8 cellular contexts compared by ENCODE assay signal in the genomic region with DNA sequence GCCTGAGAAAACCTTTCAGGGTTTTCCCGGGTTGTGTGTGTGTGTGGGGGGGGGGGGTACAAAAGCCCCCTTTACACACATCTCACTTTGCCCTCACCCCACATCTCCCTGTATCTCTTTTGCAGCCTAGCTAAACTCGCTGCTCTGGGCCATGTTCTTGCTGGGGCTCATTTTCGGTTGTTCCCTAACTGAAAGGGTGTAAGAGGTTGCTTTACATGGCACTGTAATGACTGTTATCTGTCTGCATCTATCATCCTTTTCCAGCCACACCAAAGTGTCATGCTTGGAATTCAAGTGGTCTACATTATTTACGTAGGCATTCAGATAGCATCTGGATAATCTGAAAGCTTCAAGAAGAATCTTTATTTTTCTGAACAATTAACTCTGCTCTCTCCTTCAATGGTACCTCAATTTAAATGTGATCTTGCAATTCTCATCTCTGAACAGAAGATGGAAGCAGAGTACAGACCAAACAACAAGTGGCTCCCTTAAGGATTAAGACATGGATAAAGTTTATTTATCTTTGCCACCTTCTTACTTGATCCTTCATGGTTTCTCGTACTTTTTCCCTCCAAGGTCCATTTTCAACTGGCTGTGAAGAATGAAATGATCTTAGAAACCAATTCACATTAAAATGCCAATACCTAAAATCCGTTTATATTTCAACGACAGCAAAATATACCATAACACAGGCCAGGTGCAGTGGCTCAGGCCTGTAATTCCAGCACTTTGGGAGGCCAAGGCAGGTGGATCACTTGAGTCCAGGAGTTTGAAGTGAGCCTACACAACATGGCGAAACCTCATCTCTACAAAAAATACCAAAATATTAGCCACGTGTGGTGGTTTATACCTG. TPM values are rescaled to one million over a fixed set of nuclear protein-coding genes. Genes with fewer than 3 reads are reported as not detected.
DNase-seq lines count a peak whose midpoint lies in the region; ATAC-seq and TF ChIP-seq lines count a peak whose summit lies in the region.

No MANE protein-coding gene starts in this region.

- no peak overlapping the region for H3K27ac Mint-ChIP-seq in GM23338
- H3K27ac Mint-ChIP-seq in T-cell, result no peak overlapping the region

- H3K27ac ChIP-seq in GM23338 (ENCODE audit: low read depth), result no peak overlapping the region
- no peak overlapping the region for H3K27ac ChIP-seq in aorta (ENCODE audit: low read depth in 1 of 2, low read length in 2 of 2)

- intact Hi-C loops in aorta (cut with DNase I), result loop anchor here (2.0 to 5.0 kb wide), 3 partner anchors 138 to 227 kb away; no protein-coding TSS in a partner anchor

- no peak overlapping the region for H3K4me3 Mint-ChIP-seq in GM23338
- H3K4me3 Mint-ChIP-seq in T-cell, result no peak overlapping the region

- H3K27me3 Mint-ChIP-seq in GM23338 (ENCODE audit: insufficient read depth, low read depth, poor library complexity) (peaks cover 3% of the 10 kb centered on the region), T-cell (peaks cover 4 to 11% of the 10 kb centered on the region in 2 donors)

- H3K4me3 ChIP-seq in GM23338 (no peak overlapping the region), aorta (ENCODE audit: low read length in 2 of 2) (no peak overlapping the region)

- H3K36me3 Mint-ChIP-seq in GM23338 (ENCODE audit: low read depth) (no peaks in the 10 kb centered on the region), T-cell (no peaks in the 10 kb centered on the region)

- H3K4me1 ChIP-seq in GM23338 (ENCODE audit: insufficient read depth) (no peaks in the 10 kb centered on the region), aorta (ENCODE audit: control insufficient read depth in 1 of 2, insufficient read depth in 2 of 2, low read length in 2 of 2) (no peaks in the 10 kb centered on the region)

- WGBS in aorta, 2 donors, result 45 to 50% methylated on average over 9 of the region's 9 CpGs

- no peaks in the 10 kb centered on the region for H3K79me2 ChIP-seq in GM23338 (replicated peaks; ENCODE audit: insufficient read depth)

- H3K9me3 Mint-ChIP-seq in GM23338, result peaks cover 3% of the 10 kb centered on the region; the same call in 2 of the 3 replicates
- H3K9me3 Mint-ChIP-seq in T-cell, result no peaks in the 10 kb centered on the region

- H4K20me1 ChIP-seq in GM23338 (replicated peaks; ENCODE audit: insufficient read depth), result no peaks in the 10 kb centered on the region

- H3K4me2 ChIP-seq in GM23338, result no peak overlapping the region

- no peaks in the 10 kb centered on the region for H3K27me3 ChIP-seq in GM23338 (ENCODE audit: insufficient read depth)
- no peaks in the 10 kb centered on the region for H3K27me3 ChIP-seq in aorta (ENCODE audit: control insufficient read depth in 1 of 2, insufficient read depth in 2 of 2, low read length in 1 of 2)

- CTCF ChIA-PET in T-cell (lab: Charles Lee), result interaction anchor here (0.6 to 1.8 kb wide), 2 partner anchors 12 to 229 kb away, joined by 3 to 6 read pairs; no protein-coding TSS in a partner anchor

- no peaks in the 10 kb centered on the region for H3K9me3 ChIP-seq in aorta (ENCODE audit: control insufficient read depth, low read length)

- ATAC-seq in GM23338, result peak; percentile 75
- peak; percentile 70 for ATAC-seq in aorta (ENCODE audit: low FRiP score)
- ATAC-seq in T-cell (replicated peaks in 1 of 4), result no peak

- H3F3A ChIP-seq in GM23338 (replicated peaks; ENCODE audit: low read depth), result no peaks in the 10 kb centered on the region

- peak; percentile 65 for DNase-seq in EH (ENCODE audit: low read depth)
- DNase-seq in GM23338 (ENCODE audit: low spot score), result peak; percentile 59
- peak; percentile 3 for DNase-seq in NCI-H446 treated with DMSO at 0.1 percent for 48 hours (lab: John Stamatoyannopoulos, UW)
- DNase-seq in central memory CD4-positive, alpha-beta T cell, result peak; percentile 16
- DNase-seq in left kidney (ENCODE audit: low read depth, low spot score), result peak; percentile 77
- DNase-seq in aorta, result no peak
- DNase-seq in T-cell, result no peak
- no peak for DNase-seq in activated gamma-delta T cell treated with Interleukin-2 at 50 U/mL for 16 hours

- H3K9me2 ChIP-seq in GM23338 (ENCODE audit: insufficient read depth), result no peaks in the 10 kb centered on the region

- H3K4me1 Mint-ChIP-seq in GM23338, result no peaks in the 10 kb centered on the region
- H3K4me1 Mint-ChIP-seq in T-cell, result no peaks in the 10 kb centered on the region

- no peak overlapping the region for H2AFZ ChIP-seq in GM23338

- POLR2A ChIA-PET in T-cell (lab: Charles Lee), result no interaction called here

- H3K36me3 ChIP-seq in GM23338 (ENCODE audit: insufficient read depth), result no peaks in the 10 kb centered on the region
- H3K36me3 ChIP-seq in aorta (ENCODE audit: control insufficient read depth in 1 of 2, insufficient read depth in 2 of 2, low read length in 1 of 2), result no peaks in the 10 kb centered on the region

- TF ChIP-seq CTCF in GM23338 (conservative IDR thresholded peaks at IDR 0.05; ENCODE audit: low read depth in 2 of 2), result peak; percentile 80 to 81

TF ChIP-seq in GM23338, 12 proteins besides CTCF, POLR2A, EP300 and RAD21 (continues in another document):
- no peak for TF ChIP-seq CREB1 (CRISPR knock-in tag; IDR thresholded peaks at IDR 0.05; ENCODE audit: low read depth)
- no peak for TF ChIP-seq STAT1 (IDR thresholded peaks at IDR 0.05; ENCODE audit: unreplicated experiment)
- TF ChIP-seq, protein P1, sequence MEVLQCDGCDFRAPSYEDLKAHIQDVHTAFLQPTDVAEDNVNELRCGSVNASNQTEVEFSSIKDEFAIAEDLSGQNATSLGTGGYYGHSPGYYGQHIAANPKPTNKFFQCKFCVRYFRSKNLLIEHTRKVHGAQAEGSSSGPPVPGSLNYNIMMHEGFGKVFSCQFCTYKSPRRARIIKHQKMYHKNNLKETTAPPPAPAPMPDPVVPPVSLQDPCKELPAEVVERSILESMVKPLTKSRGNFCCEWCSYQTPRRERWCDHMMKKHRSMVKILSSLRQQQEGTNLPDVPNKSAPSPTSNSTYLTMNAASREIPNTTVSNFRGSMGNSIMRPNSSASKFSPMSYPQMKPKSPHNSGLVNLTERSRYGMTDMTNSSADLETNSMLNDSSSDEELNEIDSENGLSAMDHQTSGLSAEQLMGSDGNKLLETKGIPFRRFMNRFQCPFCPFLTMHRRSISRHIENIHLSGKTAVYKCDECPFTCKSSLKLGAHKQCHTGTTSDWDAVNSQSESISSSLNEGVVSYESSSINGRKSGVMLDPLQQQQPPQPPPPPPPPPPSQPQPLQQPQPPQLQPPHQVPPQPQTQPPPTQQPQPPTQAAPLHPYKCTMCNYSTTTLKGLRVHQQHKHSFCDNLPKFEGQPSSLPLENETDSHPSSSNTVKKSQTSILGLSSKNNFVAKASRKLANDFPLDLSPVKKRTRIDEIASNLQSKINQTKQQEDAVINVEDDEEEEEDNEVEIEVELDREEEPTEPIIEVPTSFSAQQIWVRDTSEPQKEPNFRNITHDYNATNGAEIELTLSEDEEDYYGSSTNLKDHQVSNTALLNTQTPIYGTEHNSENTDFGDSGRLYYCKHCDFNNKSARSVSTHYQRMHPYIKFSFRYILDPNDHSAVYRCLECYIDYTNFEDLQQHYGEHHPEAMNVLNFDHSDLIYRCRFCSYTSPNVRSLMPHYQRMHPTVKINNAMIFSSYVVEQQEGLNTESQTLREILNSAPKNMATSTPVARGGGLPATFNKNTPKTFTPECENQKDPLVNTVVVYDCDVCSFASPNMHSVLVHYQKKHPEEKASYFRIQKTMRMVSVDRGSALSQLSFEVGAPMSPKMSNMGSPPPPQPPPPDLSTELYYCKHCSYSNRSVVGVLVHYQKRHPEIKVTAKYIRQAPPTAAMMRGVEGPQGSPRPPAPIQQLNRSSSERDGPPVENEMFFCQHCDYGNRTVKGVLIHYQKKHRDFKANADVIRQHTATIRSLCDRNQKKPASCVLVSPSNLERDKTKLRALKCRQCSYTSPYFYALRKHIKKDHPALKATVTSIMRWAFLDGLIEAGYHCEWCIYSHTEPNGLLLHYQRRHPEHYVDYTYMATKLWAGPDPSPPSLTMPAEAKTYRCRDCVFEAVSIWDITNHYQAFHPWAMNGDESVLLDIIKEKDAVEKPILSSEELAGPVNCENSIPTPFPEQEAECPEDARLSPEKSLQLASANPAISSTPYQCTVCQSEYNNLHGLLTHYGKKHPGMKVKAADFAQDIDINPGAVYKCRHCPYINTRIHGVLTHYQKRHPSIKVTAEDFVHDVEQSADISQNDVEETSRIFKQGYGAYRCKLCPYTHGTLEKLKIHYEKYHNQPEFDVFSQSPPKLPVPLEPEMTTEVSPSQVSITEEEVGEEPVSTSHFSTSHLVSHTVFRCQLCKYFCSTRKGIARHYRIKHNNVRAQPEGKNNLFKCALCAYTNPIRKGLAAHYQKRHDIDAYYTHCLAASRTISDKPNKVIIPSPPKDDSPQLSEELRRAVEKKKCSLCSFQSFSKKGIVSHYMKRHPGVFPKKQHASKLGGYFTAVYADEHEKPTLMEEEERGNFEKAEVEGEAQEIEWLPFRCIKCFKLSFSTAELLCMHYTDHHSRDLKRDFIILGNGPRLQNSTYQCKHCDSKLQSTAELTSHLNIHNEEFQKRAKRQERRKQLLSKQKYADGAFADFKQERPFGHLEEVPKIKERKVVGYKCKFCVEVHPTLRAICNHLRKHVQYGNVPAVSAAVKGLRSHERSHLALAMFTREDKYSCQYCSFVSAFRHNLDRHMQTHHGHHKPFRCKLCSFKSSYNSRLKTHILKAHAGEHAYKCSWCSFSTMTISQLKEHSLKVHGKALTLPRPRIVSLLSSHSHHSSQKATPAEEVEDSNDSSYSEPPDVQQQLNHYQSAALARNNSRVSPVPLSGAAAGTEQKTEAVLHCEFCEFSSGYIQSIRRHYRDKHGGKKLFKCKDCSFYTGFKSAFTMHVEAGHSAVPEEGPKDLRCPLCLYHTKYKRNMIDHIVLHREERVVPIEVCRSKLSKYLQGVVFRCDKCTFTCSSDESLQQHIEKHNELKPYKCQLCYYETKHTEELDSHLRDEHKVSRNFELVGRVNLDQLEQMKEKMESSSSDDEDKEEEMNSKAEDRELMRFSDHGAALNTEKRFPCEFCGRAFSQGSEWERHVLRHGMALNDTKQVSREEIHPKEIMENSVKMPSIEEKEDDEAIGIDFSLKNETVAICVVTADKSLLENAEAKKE (CRISPR knock-in tag; IDR thresholded peaks at IDR 0.05), result no peak
- TF ChIP-seq EZH2 (IDR thresholded peaks at IDR 0.05; ENCODE audit: low read depth, unreplicated experiment), result no peak
- no peak for TF ChIP-seq JUNB (IDR thresholded peaks at IDR 0.05; ENCODE audit: unreplicated experiment)
- TF ChIP-seq NANOG (IDR thresholded peaks at IDR 0.05; ENCODE audit: borderline replicate concordance), result no peak
- TF ChIP-seq ZNF114 (CRISPR knock-in tag; IDR thresholded peaks at IDR 0.05), result no peak
- TF ChIP-seq EZH2phosphoT487 (IDR thresholded peaks at IDR 0.05; ENCODE audit: unreplicated experiment), result no peak

RNA-seq across cellular contexts. Expression of a gene that starts 34.9 kb away (rescaled TPM):
- 0.62 and 0.66 TPM in 2 replicates for total RNA-seq in GM23338 (2014; rRNA removed; shearing (Covaris generic))
- polyA plus RNA-seq in GM23338 (2016; fragmentation: Nextera tagmentation; extraction: Ambion mirVana) (0.40 TPM in 2 replicates), aorta (under 1 TPM in 1 of 2 donors, not detected in 1; 0.13 TPM)
- total RNA-seq in aorta (under 1 TPM; 0.06 to 0.18 TPM), T-cell (not detected)

Comparison
In these comparisons a context has a peak if more than half of its experiments do, and no peak if none do; other contexts are left out.
1. DNase-seq: peak in EH (single experiment), GM23338 (single experiment), NCI-H446 treated with DMSO at 0.1 percent for 48 hours (single experiment), central memory CD4-positive, alpha-beta T cell (single experiment) and left kidney (single experiment); none in aorta (0 of 2), T-cell (0 of 34) and activated gamma-delta T cell treated with Interleukin-2 at 50 U/mL for 16 hours (single experiment).
2. ATAC-seq: peak in GM23338 (single experiment) and aorta (single experiment); none in T-cell (0 of 4).